Comparison of ENCODE assay signal across 38 cellular contexts in the genomic region with DNA sequence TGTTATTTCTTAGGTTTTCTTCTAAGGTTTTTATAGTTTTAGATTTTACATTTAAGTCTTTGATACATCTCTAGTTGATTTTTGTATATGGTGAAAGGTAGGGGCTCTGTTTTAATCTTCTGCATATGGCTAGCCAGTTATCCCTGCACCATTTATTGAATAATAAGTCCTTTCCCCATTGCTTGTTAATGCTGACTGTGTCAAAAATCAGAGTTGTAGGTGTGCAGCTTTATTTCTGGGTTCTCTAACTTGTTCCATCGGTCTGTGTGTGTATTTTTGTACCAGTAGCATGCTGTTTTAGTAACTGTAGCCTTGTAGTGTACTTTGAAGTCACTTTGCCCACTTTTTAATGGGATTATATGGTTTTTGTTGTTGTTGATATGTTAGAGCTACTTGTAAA. TPM values are rescaled to one million over a fixed set of nuclear protein-coding genes. Genes with fewer than 3 reads are reported as not detected.
"Had no signal": no experiment of that assay in that cellular context is flagged by ENCODE, and none has a peak within 500 bp of the region (broad histone marks: within the 10 kb centered on the region; RNA-seq: fewer than 3 reads in every experiment).

No MANE protein-coding gene starts in this region.

- ATAC-seq: activated CD8-positive, alpha-beta T cell treated with anti-CD3 and anti-CD28 coated beads for 36 hours; activated naive CD8-positive, alpha-beta T cell treated with anti-CD3 and anti-CD28 coated beads, Interleukin-2, amount 50 U/mL, for 24 hours; activated T-cell treated with anti-CD3 and anti-CD28 coated beads, Interleukin-2, amount 50 U/mL, for 4 hours; activated T-cell treated with anti-CD3 and anti-CD28 coated beads, Interleukin-2, amount 50 U/mL, for 72 hours; activated T-helper 17 cell treated with anti-CD3 and anti-CD28 coated beads, Interleukin-2, amount 50 U/mL, for 72 hours; body of pancreas had no signal

- H3K4me3 Mint-ChIP-seq: activated B cell treated with CpG ODN at 0.5 μM for 24 hours; activated CD4-positive, alpha-beta memory T cell treated with anti-CD3 and anti-CD28 coated beads for 36 hours; activated CD4-positive, alpha-beta T cell treated with anti-CD3 and anti-CD28 coated beads, Interleukin-2, amount 10 ng/mL, durations not matched to agents 24 days and 14 days; activated CD8-positive, alpha-beta T cell treated with anti-CD3 and anti-CD28 coated beads for 36 hours; activated naive CD4-positive, alpha-beta T cell treated with anti-CD3 and anti-CD28 coated beads, Interleukin-2, amount 10 ng/mL, durations not matched to agents 7 days and 5 days; activated naive CD4-positive, alpha-beta T cell treated with anti-CD3 and anti-CD28 coated beads, Interleukin-2, amount 50 U/mL, for 24 hours; activated naive CD8-positive, alpha-beta T cell; activated naive CD8-positive, alpha-beta T cell treated with anti-CD3 and anti-CD28 coated beads, Interleukin-2, amount 10 ng/mL, durations not matched to agents 7 days and 5 days; activated naive CD8-positive, alpha-beta T cell treated with anti-CD3 and anti-CD28 coated beads, Interleukin-2, amount 50 U/mL, for 24 hours; activated T-cell treated with anti-CD3 and anti-CD28 coated beads, Interleukin-2, amount 50 U/mL, for 4 hours; activated T-cell treated with anti-CD3 and anti-CD28 coated beads, Interleukin-2, amount 50 U/mL, for 72 hours; activated T-helper 1 cell treated with anti-CD3 and anti-CD28 coated beads, Interleukin-12 subunit alpha, Interleukin-12 subunit beta, Interleukin-2, Interleukin-4 antibody, amounts not matched to agents 30 ng/mL and 10 ng/mL and 1 ng/mL, durations not matched to agents 14 hours and 24 hours and 36 hours; activated T-helper 17 cell treated with anti-CD3 and anti-CD28 coated beads, Interleukin-2, amount 50 U/mL, for 72 hours; T-helper 1 cell treated with Interleukin-12 subunit alpha and Interleukin-12 subunit beta and Interleukin-4 antibody, amounts not matched to agents 30 μg/mL and 1 μg/mL, for 36 hours; T-helper 2 cell treated with Interferon-gamma antibody and Interleukin-4, amounts not matched to agents 5 μg/mL and 100 μg/mL, for 36 hours had no signal

- H3K36me3 Mint-ChIP-seq: activated CD4-positive, alpha-beta memory T cell treated with anti-CD3 and anti-CD28 coated beads for 36 hours; activated naive CD4-positive, alpha-beta T cell treated with anti-CD3 and anti-CD28 coated beads, Interleukin-2, amount 10 ng/mL, durations not matched to agents 7 days and 5 days; activated naive CD4-positive, alpha-beta T cell treated with anti-CD3 and anti-CD28 coated beads, Interleukin-2, amount 50 U/mL, for 24 hours; activated naive CD8-positive, alpha-beta T cell; activated naive CD8-positive, alpha-beta T cell treated with anti-CD3 and anti-CD28 coated beads, Interleukin-2, amount 10 ng/mL, durations not matched to agents 7 days and 5 days had no signal

- H3K4me1 Mint-ChIP-seq: activated B cell treated with CpG ODN at 0.5 μM for 24 hours; activated CD4-positive, alpha-beta T cell treated with anti-CD3 and anti-CD28 coated beads, Interleukin-2, amount 10 ng/mL, durations not matched to agents 24 days and 14 days; activated naive CD4-positive, alpha-beta T cell treated with anti-CD3 and anti-CD28 coated beads, Interleukin-2, amount 10 ng/mL, durations not matched to agents 7 days and 5 days; activated naive CD4-positive, alpha-beta T cell treated with anti-CD3 and anti-CD28 coated beads, Interleukin-2, amount 50 U/mL, for 24 hours; activated naive CD8-positive, alpha-beta T cell treated with anti-CD3 and anti-CD28 coated beads, Interleukin-2, amount 10 ng/mL, durations not matched to agents 7 days and 5 days; activated naive CD8-positive, alpha-beta T cell treated with anti-CD3 and anti-CD28 coated beads, Interleukin-2, amount 50 U/mL, for 24 hours; activated T-helper 17 cell treated with anti-CD3 and anti-CD28 coated beads, Interleukin-2, amount 50 U/mL, for 72 hours had no signal

- H3K27me3 ChIP-seq: ascending aorta, body of pancreas, brain microvascular endothelial cell, breast epithelium had no signal

- H3K9me3 ChIP-seq: body of pancreas had no signal

- H3K27ac Mint-ChIP-seq: activated B cell treated with CpG ODN at 0.5 μM for 24 hours; activated CD4-positive, alpha-beta memory T cell treated with anti-CD3 and anti-CD28 coated beads for 36 hours; activated CD4-positive, alpha-beta T cell treated with anti-CD3 and anti-CD28 coated beads, Interleukin-2, amount 10 ng/mL, durations not matched to agents 24 days and 14 days; activated CD8-positive, alpha-beta T cell treated with anti-CD3 and anti-CD28 coated beads for 36 hours; activated naive CD4-positive, alpha-beta T cell treated with anti-CD3 and anti-CD28 coated beads, Interleukin-2, amount 10 ng/mL, durations not matched to agents 7 days and 5 days; activated naive CD4-positive, alpha-beta T cell treated with anti-CD3 and anti-CD28 coated beads, Interleukin-2, amount 50 U/mL, for 24 hours; activated naive CD8-positive, alpha-beta T cell; activated naive CD8-positive, alpha-beta T cell treated with anti-CD3 and anti-CD28 coated beads, Interleukin-2, amount 10 ng/mL, durations not matched to agents 7 days and 5 days; activated naive CD8-positive, alpha-beta T cell treated with anti-CD3 and anti-CD28 coated beads, Interleukin-2, amount 50 U/mL, for 24 hours; activated T-cell treated with anti-CD3 and anti-CD28 coated beads, Interleukin-2, amount 50 U/mL, for 72 hours; activated T-helper 1 cell treated with anti-CD3 and anti-CD28 coated beads, Interleukin-12 subunit alpha, Interleukin-12 subunit beta, Interleukin-2, Interleukin-4 antibody, amounts not matched to agents 30 ng/mL and 10 ng/mL and 1 ng/mL, durations not matched to agents 14 hours and 24 hours and 36 hours; activated T-helper 17 cell treated with anti-CD3 and anti-CD28 coated beads, Interleukin-2, amount 50 U/mL, for 72 hours; T-helper 1 cell treated with Interleukin-12 subunit alpha and Interleukin-12 subunit beta and Interleukin-4 antibody, amounts not matched to agents 30 μg/mL and 1 μg/mL, for 36 hours; T-helper 2 cell treated with Interferon-gamma antibody and Interleukin-4, amounts not matched to agents 5 μg/mL and 100 μg/mL, for 36 hours had no signal

- H3K9me3 Mint-ChIP-seq: activated CD4-positive, alpha-beta T cell treated with anti-CD3 and anti-CD28 coated beads, Interleukin-2, amount 10 ng/mL, durations not matched to agents 24 days and 14 days; T-helper 1 cell treated with Interleukin-12 subunit alpha and Interleukin-12 subunit beta and Interleukin-4 antibody, amounts not matched to agents 30 μg/mL and 1 μg/mL, for 36 hours had no signal

- DNase-seq: activated B cell treated with CpG ODN at 0.5 μM for 24 hours; activated CD4-positive, alpha-beta memory T cell treated with anti-CD3 and anti-CD28 coated beads for 36 hours; activated CD4-positive, alpha-beta T cell treated with anti-CD3 and anti-CD28 coated beads for 4 hours; activated CD4-positive, alpha-beta T cell treated with anti-CD3 and anti-CD28 coated beads, Interleukin-2, amount 10 ng/mL, durations not matched to agents 24 days and 14 days; activated CD4-positive, alpha-beta T cell treated with anti-CD3 and anti-CD28 coated beads, Interleukin-2, amount 50 U/mL, for 1 hour; activated CD4-positive, alpha-beta T cell treated with anti-CD3 and anti-CD28 coated beads, Interleukin-2, amount 50 U/mL, for 4 hours; activated CD4-positive, CD25-positive, alpha-beta regulatory T cell treated with anti-CD3 and anti-CD28 coated beads, Interleukin-2, amount 50 U/mL, for 72 hours; activated CD8-positive, alpha-beta memory T cell treated with anti-CD3 and anti-CD28 coated beads, Interleukin-2, amount 50 U/mL, for 4 hours; activated CD8-positive, alpha-beta T cell treated with anti-CD3 and anti-CD28 coated beads for 36 hours; activated effector memory CD4-positive, alpha-beta T cell treated with anti-CD3 and anti-CD28 coated beads, Interleukin-2, amount 50 U/mL, for 16 hours; activated gamma-delta T cell treated with Interleukin-2 at 50 U/mL for 16 hours; activated naive CD4-positive, alpha-beta T cell treated with anti-CD3 and anti-CD28 coated beads, Interleukin-2, amount 10 ng/mL, durations not matched to agents 7 days and 5 days; activated naive CD4-positive, alpha-beta T cell treated with Interleukin-2 at 50 U/mL for 16 hours; activated naive CD8-positive, alpha-beta T cell treated with anti-CD3 and anti-CD28 coated beads, Interleukin-2, amount 10 ng/mL, durations not matched to agents 7 days and 5 days; activated naive CD8-positive, alpha-beta T cell treated with anti-CD3 and anti-CD28 coated beads, Interleukin-2, amount 50 U/mL, for 24 hours; activated T-cell treated with anti-CD3 and anti-CD28 coated beads for 4 hours; activated T-cell treated with anti-CD3 and anti-CD28 coated beads, Interleukin-2, amount 50 U/mL, for 1 hour; activated T-cell treated with anti-CD3 and anti-CD28 coated beads, Interleukin-2, amount 50 U/mL, for 4 hours; activated T-cell treated with anti-CD3 and anti-CD28 coated beads, Interleukin-2, amount 50 U/mL, for 72 hours; amygdala; anterior cingulate cortex; body of pancreas; brain microvascular endothelial cell; central memory CD4-positive, alpha-beta T cell; T-helper 1 cell; T-helper 2 cell; T-helper 9 cell had no signal

- H3K27me3 Mint-ChIP-seq: activated B cell treated with CpG ODN at 0.5 μM for 24 hours; activated CD4-positive, alpha-beta memory T cell treated with anti-CD3 and anti-CD28 coated beads for 36 hours; activated CD4-positive, alpha-beta T cell treated with anti-CD3 and anti-CD28 coated beads, Interleukin-2, amount 10 ng/mL, durations not matched to agents 24 days and 14 days; activated CD8-positive, alpha-beta T cell treated with anti-CD3 and anti-CD28 coated beads for 36 hours; activated naive CD4-positive, alpha-beta T cell treated with anti-CD3 and anti-CD28 coated beads, Interleukin-2, amount 10 ng/mL, durations not matched to agents 7 days and 5 days; activated naive CD4-positive, alpha-beta T cell treated with anti-CD3 and anti-CD28 coated beads, Interleukin-2, amount 50 U/mL, for 24 hours; activated naive CD8-positive, alpha-beta T cell; activated naive CD8-positive, alpha-beta T cell treated with anti-CD3 and anti-CD28 coated beads, Interleukin-2, amount 10 ng/mL, durations not matched to agents 7 days and 5 days; activated naive CD8-positive, alpha-beta T cell treated with anti-CD3 and anti-CD28 coated beads, Interleukin-2, amount 50 U/mL, for 24 hours; activated T-helper 17 cell treated with anti-CD3 and anti-CD28 coated beads, Interleukin-2, amount 50 U/mL, for 72 hours had no signal

- H3K4me3 ChIP-seq: ascending aorta, body of pancreas, breast epithelium had no signal

- H3K36me3 ChIP-seq: ascending aorta, brain microvascular endothelial cell, breast epithelium had no signal

- H3K4me1 ChIP-seq: ascending aorta, body of pancreas, breast epithelium had no signal

- H3K27ac ChIP-seq: ascending aorta, body of pancreas, brain microvascular endothelial cell, breast epithelium, VCaP had no signal

- FAIRE-seq: TTC549 had no signal

RNA-seq across cellular contexts. Expression of a gene that starts 37.9 kb away (rescaled TPM):
- total RNA-seq: activated B cell treated with CpG ODN at 0.5 μM for 24 hours; activated CD4-positive, alpha-beta memory T cell treated with anti-CD3 and anti-CD28 coated beads for 36 hours; activated CD4-positive, alpha-beta T cell treated with anti-CD3 and anti-CD28 coated beads, Interleukin-2, amount 10 ng/mL, durations not matched to agents 24 days and 14 days; activated CD8-positive, alpha-beta memory T cell treated with anti-CD3 and anti-CD28 coated beads for 36 hours; activated CD8-positive, alpha-beta T cell treated with anti-CD3 and anti-CD28 coated beads for 36 hours; activated naive CD8-positive, alpha-beta T cell treated with anti-CD3 and anti-CD28 coated beads, Interleukin-2, amount 10 ng/mL, durations not matched to agents 7 days and 5 days; activated T-cell treated with anti-CD3 and anti-CD28 coated beads, Interleukin-2, amount 50 U/mL, for 4 hours; activated T-cell treated with anti-CD3 and anti-CD28 coated beads, Interleukin-2, amount 50 U/mL, for 72 hours; activated T-helper 1 cell treated with anti-CD3 and anti-CD28 coated beads, Interleukin-12 subunit alpha, Interleukin-12 subunit beta, Interleukin-2, Interleukin-4 antibody, amounts not matched to agents 30 ng/mL and 10 ng/mL and 1 ng/mL, durations not matched to agents 14 hours and 24 hours and 36 hours had no signal
